1 cellular context compared by ENCODE assay signal in the genomic region with DNA sequence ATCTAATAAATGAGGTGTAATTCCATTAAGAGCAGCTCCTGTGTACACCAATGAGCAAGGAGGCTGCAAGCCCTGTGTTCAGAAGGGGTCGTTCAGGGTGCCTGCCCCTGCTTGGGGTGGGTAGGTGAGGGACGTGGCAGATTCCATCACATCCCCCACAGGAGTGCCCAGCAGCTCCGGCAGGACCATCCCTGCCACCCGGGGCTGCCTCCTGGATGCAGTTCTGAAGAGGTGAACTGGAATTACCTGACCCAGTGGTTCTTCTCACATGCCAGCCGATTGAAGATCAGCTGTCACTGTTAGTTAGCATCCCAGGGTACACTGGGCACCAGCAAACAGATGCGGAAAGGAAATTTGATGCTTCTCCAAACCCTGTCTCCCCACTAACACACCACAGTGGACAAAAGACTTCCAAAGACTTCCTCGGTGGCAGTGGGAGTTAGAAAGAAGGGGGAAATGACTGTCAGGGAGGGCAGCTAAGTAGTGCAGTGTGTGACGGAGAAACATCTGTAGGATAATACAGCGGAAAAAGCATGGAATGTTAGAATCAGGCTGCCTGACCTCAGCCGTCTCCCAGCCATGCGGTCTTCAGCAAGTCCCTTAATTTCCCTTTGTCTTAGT.
TF ChIP-seq lines count a peak whose summit lies in the region.

No MANE protein-coding gene starts in this region.

TF ChIP-seq in IMR-90, 13 proteins besides CTCF, POLR2A, EP300 and RAD21:
- no peak for TF ChIP-seq BHLHE40 (IDR thresholded peaks at IDR 0.05; ENCODE audit: low read depth, low read length)
- no peak for TF ChIP-seq NFE2L2 (IDR thresholded peaks at IDR 0.05; ENCODE audit: low read depth, low read length)
- TF ChIP-seq FOS (IDR thresholded peaks at IDR 0.05; ENCODE audit: low read depth, low read length) = no peak
- TF ChIP-seq, protein P1, sequence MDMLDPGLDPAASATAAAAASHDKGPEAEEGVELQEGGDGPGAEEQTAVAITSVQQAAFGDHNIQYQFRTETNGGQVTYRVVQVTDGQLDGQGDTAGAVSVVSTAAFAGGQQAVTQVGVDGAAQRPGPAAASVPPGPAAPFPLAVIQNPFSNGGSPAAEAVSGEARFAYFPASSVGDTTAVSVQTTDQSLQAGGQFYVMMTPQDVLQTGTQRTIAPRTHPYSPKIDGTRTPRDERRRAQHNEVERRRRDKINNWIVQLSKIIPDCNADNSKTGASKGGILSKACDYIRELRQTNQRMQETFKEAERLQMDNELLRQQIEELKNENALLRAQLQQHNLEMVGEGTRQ (IDR thresholded peaks at IDR 0.05; ENCODE audit: low read depth, low read length) = no peak
- TF ChIP-seq MAFK (IDR thresholded peaks at IDR 0.05; ENCODE audit: low read depth, low read length) = no peak
- TF ChIP-seq RFX5 (IDR thresholded peaks at IDR 0.05; ENCODE audit: low read depth, low read length) = no peak
- TF ChIP-seq RCOR1 (IDR thresholded peaks at IDR 0.05; ENCODE audit: insufficient replicate concordance, low read length) = no peak
- no peak for TF ChIP-seq MAZ (IDR thresholded peaks at IDR 0.05; ENCODE audit: borderline replicate concordance, low read depth, low read length)
